Comparison of ENCODE assay signal across 9 cellular contexts in the genomic region with DNA sequence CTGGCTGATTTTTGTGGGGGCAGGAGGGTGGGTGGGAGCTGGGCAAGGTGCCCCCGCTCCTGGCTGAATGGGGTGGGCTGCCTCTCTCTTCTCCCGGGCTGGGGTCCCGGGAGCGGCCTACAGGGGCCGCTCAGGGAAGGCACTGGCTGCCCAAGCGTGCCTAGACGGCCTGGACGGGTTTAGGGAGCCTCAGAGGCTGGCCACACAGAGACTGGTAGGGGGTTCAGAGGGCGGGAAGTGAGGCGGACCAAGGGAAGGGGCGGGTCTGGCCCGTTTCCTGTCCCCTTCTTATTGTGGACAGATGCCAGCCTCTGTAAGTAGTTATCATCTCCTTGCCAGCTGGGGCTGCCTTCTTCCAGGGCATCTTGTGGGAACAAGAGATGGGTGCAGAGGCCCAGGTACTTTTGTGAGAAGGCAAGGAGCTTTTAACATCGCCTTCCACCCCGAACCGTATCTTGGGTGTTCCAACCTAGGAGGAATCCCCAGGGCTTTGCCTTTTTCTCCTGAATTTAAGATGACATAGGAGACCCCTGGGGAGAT. TPM values are rescaled to one million over a fixed set of nuclear protein-coding genes. Genes with fewer than 3 reads are reported as not detected.
DNase-seq lines count a peak whose midpoint lies in the region; ATAC-seq and TF ChIP-seq lines count a peak whose summit lies in the region.
"Had no signal": no experiment of that assay in that cellular context is flagged by ENCODE, and none has a peak within 500 bp of the region (broad histone marks: within the 10 kb centered on the region; RNA-seq: fewer than 3 reads in every experiment).

No MANE protein-coding gene starts in this region.

- peaks cover 62% of the 10 kb centered on the region for H3K79me2 ChIP-seq in OCI-LY3 (ENCODE audit: low read length)

- no peaks in the 10 kb centered on the region for H3K27me3 ChIP-seq in OCI-LY3 (ENCODE audit: low read depth, low read length)

- DNase-seq in Daoy (ENCODE audit: low read depth) (peak; percentile 30), ecto neural progenitor cell (ENCODE audit: low spot score) (peak; percentile 73), mucosa of descending colon (peak; percentile 25 to 67 (median 41)), NCI-H524 treated with DMSO at 0.1 percent for 48 hours (lab: John Stamatoyannopoulos, UW) (no peak), NCI-H1930 (lab: John Stamatoyannopoulos, UW) (no peak), COLO668 (lab: John Stamatoyannopoulos, UW; ENCODE audit: unreplicated experiment) (no peak)

- peak overlapping the region; percentile 98 for H3K9ac ChIP-seq in OCI-LY3 (ENCODE audit: low read length)

- TF ChIP-seq CTCF in OCI-LY3 (IDR thresholded peaks at IDR 0.05; ENCODE audit: low read depth, low read length) (no peak), mucosa of descending colon (IDR thresholded peaks at IDR 0.05) (no peak)

- intact Hi-C loops in mucosa of descending colon (cut with DNase I, micrococcal nuclease): no loop called here

- ATAC-seq in GM21526 (IDR thresholded peaks at IDR 0.05; ENCODE audit: low FRiP score, unreplicated experiment) (peak; percentile 40), mucosa of descending colon (peak; percentile 66)

- H3K27ac ChIP-seq in OCI-LY3 (ENCODE audit: low read length): peak overlapping the region; percentile 94

- H4K20me1 ChIP-seq in OCI-LY3 (ENCODE audit: insufficient read depth, low read length): peaks cover 45% of the 10 kb centered on the region

- peak overlapping the region; percentile 73 for H3K4me2 ChIP-seq in OCI-LY3 (ENCODE audit: low read length)

- H3K4me1 ChIP-seq in OCI-LY3 (ENCODE audit: low read length): peaks cover 47% of the 10 kb centered on the region
- peaks cover 3% of the 10 kb centered on the region for H3K4me1 ChIP-seq in mucosa of descending colon (ENCODE audit: low read depth)

- H3K9me3 ChIP-seq in OCI-LY3 (ENCODE audit: insufficient read depth, low read length) (no peaks in the 10 kb centered on the region), mucosa of descending colon (no peaks in the 10 kb centered on the region)

- peaks cover 50% of the 10 kb centered on the region for H3K36me3 ChIP-seq in OCI-LY3 (replicated peaks; ENCODE audit: low read depth, low read length)
- H3K36me3 ChIP-seq in mucosa of descending colon (ENCODE audit: low read depth): no peaks in the 10 kb centered on the region

- H3K4me3 ChIP-seq in OCI-LY3 (ENCODE audit: low read length): peak overlapping the region; percentile 80
- H3K4me3 ChIP-seq in mucosa of descending colon: no peak overlapping the region

- H2AFZ ChIP-seq in OCI-LY3 (ENCODE audit: low read depth, low read length): no peak overlapping the region

RNA-seq across cellular contexts. Expression of a gene that starts 0.4 kb away (rescaled TPM):
- total RNA-seq in Daoy (2014; rRNA removed; shearing (Covaris generic)): 0.06 TPM in 1 of 2 replicates, not detected in the other
- total RNA-seq in mucosa of descending colon: 1 to 10 TPM; 2.8 to 10.0 (median 6.0) TPM
- total RNA-seq: HT1080 had no signal

RNA-seq across cellular contexts. Expression of a gene that starts 28.8 kb away (rescaled TPM):
- 25.3 and 28.0 TPM in 2 replicates for total RNA-seq in Daoy (2014; rRNA removed; shearing (Covaris generic))
- total RNA-seq in mucosa of descending colon: 10 to 100 TPM; 23.7 to 36.6 (median 24.2) TPM

Comparison
In these comparisons a context has a peak if more than half of its experiments do, and no peak if none do; other contexts are left out.
1. DNase-seq: peak in Daoy (single experiment), ecto neural progenitor cell (single experiment) and mucosa of descending colon (3 of 3); none in NCI-H524 treated with DMSO at 0.1 percent for 48 hours (single experiment), NCI-H1930 (0 of 2) and COLO668 (single experiment).